ENCODE assay signal across 8 cellular contexts in the genomic region with DNA sequence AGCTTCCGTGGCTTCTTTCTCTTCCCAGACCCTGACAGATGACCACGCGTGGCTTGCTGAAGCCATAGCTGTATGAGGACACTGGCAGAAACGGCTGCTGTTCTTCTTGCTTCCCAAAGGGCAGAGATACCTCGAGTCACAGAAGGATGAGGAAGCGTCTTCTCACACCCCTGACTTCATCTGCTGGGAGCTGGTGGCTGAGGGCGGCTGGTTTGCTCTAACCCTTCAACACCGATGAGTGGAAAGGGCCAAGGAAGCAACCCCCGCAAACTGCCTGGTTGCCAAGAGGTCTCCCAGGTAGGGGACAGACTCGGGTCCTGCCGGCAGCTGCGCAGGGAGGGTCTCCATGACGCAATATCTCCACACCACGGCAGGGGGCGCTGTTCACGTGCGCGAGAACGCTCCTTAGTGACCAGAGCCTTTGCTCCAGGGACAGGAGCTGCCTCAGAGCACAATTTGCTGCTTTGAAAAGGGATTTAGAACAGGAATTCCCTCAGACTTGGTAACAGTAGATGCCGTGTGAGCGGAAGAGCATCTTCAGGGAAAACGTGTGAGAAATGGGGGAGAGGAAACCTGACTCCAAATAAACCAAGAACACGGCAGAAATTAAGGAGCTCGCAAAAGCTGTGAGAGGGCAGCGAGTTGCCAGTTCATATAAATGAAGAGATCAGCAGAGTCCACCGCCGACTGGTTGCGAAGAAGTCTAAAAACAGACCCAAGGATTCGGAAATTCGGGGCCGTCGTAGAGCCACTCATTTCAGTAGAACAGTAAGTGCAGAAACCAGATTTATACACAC.
DNase-seq lines count a peak whose midpoint lies in the region; FAIRE-seq and TF ChIP-seq lines count a peak whose summit lies in the region.

No MANE protein-coding gene starts in this region.

- FAIRE-seq in GM12892 (lab: Jason Lieb, UNC), result no peak
- no peak for FAIRE-seq in RCC 7860 (lab: Jason Lieb, UNC)

- no peak for TF ChIP-seq POLR2A in GM12892 (IDR thresholded peaks at IDR 0.05; ENCODE audit: low read depth, low read length)
- TF ChIP-seq POLR2A in stomach (IDR thresholded peaks at IDR 0.05), result no peak

- no peaks in the 10 kb centered on the region for H3K4me1 ChIP-seq in neutrophil (ENCODE audit: control insufficient read depth in 1 of 2, insufficient read depth in 1 of 2, low read depth in 1 of 2, low read length in 1 of 2)
- H3K4me1 ChIP-seq in stomach, result peaks cover 7 to 19% (median 11%) of the 10 kb centered on the region in 4 donors

- H3K36me3 ChIP-seq in neutrophil (no peaks in the 10 kb centered on the region), stomach (no peaks in the 10 kb centered on the region)

- TF ChIP-seq RAD21 in Ishikawa (IDR thresholded peaks at IDR 0.05; ENCODE audit: low read depth), result peak; percentile 96

- no peak overlapping the region for H3K27ac ChIP-seq in 22Rv1
- H3K27ac ChIP-seq in neutrophil, result no peak overlapping the region
- H3K27ac ChIP-seq in stomach, result peak overlapping the region; percentile 16 to 62 (median 56)

- TF ChIP-seq CTCF in 22Rv1 (IDR thresholded peaks at IDR 0.05) (peak; percentile 95), neutrophil (IDR thresholded peaks at IDR 0.05) (peak; percentile 63), stomach (IDR thresholded peaks at IDR 0.05) (peak in 5 of 7 experiments; percentile 83 to 97 (median 96))

- 23 to 30% (median 26%) methylated on average over 31 to 32 of the region's 32 CpGs for WGBS in stomach, 5 donors

- no peak for TF ChIP-seq EP300 in Ishikawa (IDR thresholded peaks at IDR 0.05; ENCODE audit: borderline replicate concordance)
- no peak for TF ChIP-seq EP300 in stomach (IDR thresholded peaks at IDR 0.05)

- DNase-seq in GM12892 (ENCODE audit: insufficient read length) (peak; percentile 57), RCC 7860 (ENCODE audit: low spot score) (peak; percentile 14), fibroblast of the conjunctiva (ENCODE audit: low read depth) (peak; percentile 21), stomach (peak; percentile 85)
- DNase-seq in activated T-helper 9 cell treated with anti-CD3 and anti-CD28 coated beads, Interleukin-2, amount 50 U/mL, for 16 hours (ENCODE audit: low read depth), result peak; percentile 54

- H3K27me3 ChIP-seq in neutrophil (peaks cover 41% of the 10 kb centered on the region), stomach (peaks cover 0 to 21% (median 0%) of the 10 kb centered on the region in 3 donors)

- intact Hi-C loops in stomach (cut with DNase I; ENCODE audit: low total_unique reads), result loop anchor here (10.0 kb wide), 1 partner anchor 453 kb away; no protein-coding TSS in a partner anchor

- H3K4me3 ChIP-seq in neutrophil (ENCODE audit: low read depth in 1 of 2, low read length in 1 of 2) (no peak overlapping the region), stomach (peak overlapping the region in 1 of 4 donors; percentile 19)

- no peaks in the 10 kb centered on the region for H3K9me3 ChIP-seq in neutrophil
- H3K9me3 ChIP-seq in stomach, result peaks cover 0 to under 1% (median 0%) of the 10 kb centered on the region in 4 donors

TF ChIP-seq in Ishikawa, 13 proteins besides CTCF, POLR2A, EP300 and RAD21:
- TF ChIP-seq TEAD4 (IDR thresholded peaks at IDR 0.05) (no peak), ZBTB7A (IDR thresholded peaks at IDR 0.05; ENCODE audit: low read depth) (no peak), YY1 (IDR thresholded peaks at IDR 0.05; ENCODE audit: low read depth) (no peak), CEBPB (IDR thresholded peaks at IDR 0.05) (peak; percentile 75), TCF12 (IDR thresholded peaks at IDR 0.05; ENCODE audit: low read depth) (no peak), TAF1 (IDR thresholded peaks at IDR 0.05; ENCODE audit: low read depth) (no peak)

Comparison
In these comparisons a context has a peak if more than half of its experiments do, and no peak if none do; other contexts are left out.
1. H3K27ac ChIP-seq: peak in stomach (5 of 5); none in 22Rv1 (single experiment) and neutrophil (single experiment).
2. DNase-seq: peak in every context shown above with its lines; median percentile 85 in stomach; 57 in GM12892; 54 in activated T-helper 9 cell treated with anti-CD3 and anti-CD28 coated beads, Interleukin-2, amount 50 U/mL, for 16 hours; 21 in fibroblast of the conjunctiva; 14 in RCC 7860.
3. Peak in every context shown above with its lines, with median percentiles within 50 percentile points of each other: CTCF ChIP-seq.